Comparison of ENCODE assay signal across 20 cellular contexts in genomic region chr3:176759815-176760506, GRCh38.
"Had no signal": no experiment of that assay in that cellular context is flagged by ENCODE, and none has a peak within 500 bp of the region (broad histone marks: within the 10 kb centered on the region; RNA-seq: fewer than 3 reads in every experiment).

No MANE protein-coding gene starts in this region.

- H3K27me3 ChIP-seq: brain microvascular endothelial cell, esophagus squamous epithelium, ovary, right lobe of liver, suprapubic skin, transverse colon, uterus had no signal

- H3K4me3 ChIP-seq: esophagus squamous epithelium, ovary, right lobe of liver, suprapubic skin, transverse colon, uterus had no signal

- H3K4me3 Mint-ChIP-seq: activated CD4-positive, alpha-beta T cell treated with anti-CD3 and anti-CD28 coated beads, Interleukin-2, amount 10 ng/mL, durations not matched to agents 24 days and 14 days; activated CD8-positive, alpha-beta T cell treated with anti-CD3 and anti-CD28 coated beads for 36 hours; activated naive CD8-positive, alpha-beta T cell treated with anti-CD3 and anti-CD28 coated beads, Interleukin-2, amount 10 ng/mL, durations not matched to agents 7 days and 5 days; activated T-helper 17 cell treated with anti-CD3 and anti-CD28 coated beads, Interleukin-2, amount 50 U/mL, for 72 hours; naive thymus-derived CD8-positive, alpha-beta T cell; stimulated activated naive CD8-positive, alpha-beta T cell treated with anti-CD3 and anti-CD28 coated beads, Interleukin-15, amount 100 ng/mL, for 72 hours had no signal

- H3K9me3 ChIP-seq: esophagus squamous epithelium, ovary, suprapubic skin, transverse colon, uterus had no signal

- DNase-seq: activated CD4-positive, alpha-beta T cell treated with anti-CD3 and anti-CD28 coated beads, Interleukin-2, amount 10 ng/mL, durations not matched to agents 24 days and 14 days; activated CD8-positive, alpha-beta T cell treated with anti-CD3 and anti-CD28 coated beads for 36 hours; activated naive CD4-positive, alpha-beta T cell treated with Interleukin-2 at 50 U/mL for 16 hours; activated naive CD8-positive, alpha-beta T cell treated with anti-CD3 and anti-CD28 coated beads, Interleukin-2, amount 10 ng/mL, durations not matched to agents 7 days and 5 days; activated T-cell treated with anti-CD3 and anti-CD28 coated beads, Interleukin-2, amount 50 U/mL, for 1 hour; brain microvascular endothelial cell; cerebellar nuclear complex; effector CD4-positive, alpha-beta T cell; esophagus squamous epithelium; mesenchymal stem cell; naive thymus-derived CD8-positive, alpha-beta T cell; ovary; right lobe of liver; small intestine; stimulated activated CD4-positive, alpha-beta T cell treated with anti-CD3 and anti-CD28 coated beads, Interleukin-4, amount 100 ng/mL, for 1 hour; stimulated activated naive CD8-positive, alpha-beta T cell treated with anti-CD3 and anti-CD28 coated beads, Interleukin-15, amount 100 ng/mL, for 72 hours; transverse colon; uterus had no signal

- ATAC-seq: activated CD8-positive, alpha-beta T cell treated with anti-CD3 and anti-CD28 coated beads for 36 hours; activated T-helper 17 cell treated with anti-CD3 and anti-CD28 coated beads, Interleukin-2, amount 50 U/mL, for 72 hours; naive thymus-derived CD8-positive, alpha-beta T cell; stimulated activated naive CD8-positive, alpha-beta T cell treated with anti-CD3 and anti-CD28 coated beads, Interleukin-15, amount 100 ng/mL, for 72 hours had no signal

- H3K36me3 Mint-ChIP-seq: activated naive CD8-positive, alpha-beta T cell treated with anti-CD3 and anti-CD28 coated beads, Interleukin-2, amount 10 ng/mL, durations not matched to agents 7 days and 5 days; naive thymus-derived CD8-positive, alpha-beta T cell had no signal

- H3K27ac ChIP-seq: brain microvascular endothelial cell, esophagus squamous epithelium, ovary, right lobe of liver, suprapubic skin, transverse colon, uterus had no signal

- H3K4me1 ChIP-seq: esophagus squamous epithelium, suprapubic skin, transverse colon, uterus had no signal

- H3K4me1 Mint-ChIP-seq: activated CD4-positive, alpha-beta T cell treated with anti-CD3 and anti-CD28 coated beads, Interleukin-2, amount 10 ng/mL, durations not matched to agents 24 days and 14 days; activated naive CD8-positive, alpha-beta T cell treated with anti-CD3 and anti-CD28 coated beads, Interleukin-2, amount 10 ng/mL, durations not matched to agents 7 days and 5 days; activated T-helper 17 cell treated with anti-CD3 and anti-CD28 coated beads, Interleukin-2, amount 50 U/mL, for 72 hours; naive thymus-derived CD8-positive, alpha-beta T cell; stimulated activated naive CD8-positive, alpha-beta T cell treated with anti-CD3 and anti-CD28 coated beads, Interleukin-15, amount 100 ng/mL, for 72 hours had no signal

- H3K9me3 Mint-ChIP-seq: activated CD4-positive, alpha-beta T cell treated with anti-CD3 and anti-CD28 coated beads, Interleukin-2, amount 10 ng/mL, durations not matched to agents 24 days and 14 days; activated CD8-positive, alpha-beta T cell treated with anti-CD3 and anti-CD28 coated beads for 36 hours; activated naive CD8-positive, alpha-beta T cell treated with anti-CD3 and anti-CD28 coated beads, Interleukin-2, amount 10 ng/mL, durations not matched to agents 7 days and 5 days; activated T-helper 17 cell treated with anti-CD3 and anti-CD28 coated beads, Interleukin-2, amount 50 U/mL, for 72 hours; stimulated activated naive CD8-positive, alpha-beta T cell treated with anti-CD3 and anti-CD28 coated beads, Interleukin-15, amount 100 ng/mL, for 72 hours had no signal

- H3K36me3 ChIP-seq: brain microvascular endothelial cell, esophagus squamous epithelium, ovary, right lobe of liver, suprapubic skin, transverse colon, uterus had no signal

- H3K27ac Mint-ChIP-seq: activated CD4-positive, alpha-beta T cell treated with anti-CD3 and anti-CD28 coated beads, Interleukin-2, amount 10 ng/mL, durations not matched to agents 24 days and 14 days; activated CD8-positive, alpha-beta T cell treated with anti-CD3 and anti-CD28 coated beads for 36 hours; activated naive CD8-positive, alpha-beta T cell treated with anti-CD3 and anti-CD28 coated beads, Interleukin-2, amount 10 ng/mL, durations not matched to agents 7 days and 5 days; activated T-helper 17 cell treated with anti-CD3 and anti-CD28 coated beads, Interleukin-2, amount 50 U/mL, for 72 hours; naive thymus-derived CD8-positive, alpha-beta T cell; stimulated activated naive CD8-positive, alpha-beta T cell treated with anti-CD3 and anti-CD28 coated beads, Interleukin-15, amount 100 ng/mL, for 72 hours had no signal

- H3K27me3 Mint-ChIP-seq: activated CD4-positive, alpha-beta T cell treated with anti-CD3 and anti-CD28 coated beads, Interleukin-2, amount 10 ng/mL, durations not matched to agents 24 days and 14 days; activated CD8-positive, alpha-beta T cell treated with anti-CD3 and anti-CD28 coated beads for 36 hours; activated naive CD8-positive, alpha-beta T cell treated with anti-CD3 and anti-CD28 coated beads, Interleukin-2, amount 10 ng/mL, durations not matched to agents 7 days and 5 days; stimulated activated naive CD8-positive, alpha-beta T cell treated with anti-CD3 and anti-CD28 coated beads, Interleukin-15, amount 100 ng/mL, for 72 hours had no signal
